Comparison of ENCODE assay signal across 1 cellular context in genomic region chr1:26020390-26020789, GRCh38.
TF ChIP-seq lines count a peak whose summit lies in the region.

No MANE protein-coding gene starts in this region.

TF ChIP-seq in SK-N-SH, 30 proteins besides CTCF, POLR2A, EP300 and RAD21:
- TF ChIP-seq YY1 (IDR thresholded peaks at IDR 0.05; ENCODE audit: low read depth): no peak
- no peak for TF ChIP-seq ELF1 (IDR thresholded peaks at IDR 0.05)
- no peak for TF ChIP-seq SMC3 (IDR thresholded peaks at IDR 0.05; ENCODE audit: low read depth, low read length)
- no peak for TF ChIP-seq IRF3 (IDR thresholded peaks at IDR 0.05; ENCODE audit: low read depth, low read length)
- no peak for TF ChIP-seq USF2 (IDR thresholded peaks at IDR 0.05; ENCODE audit: borderline replicate concordance, low read depth, low read length)
- TF ChIP-seq, protein P1, sequence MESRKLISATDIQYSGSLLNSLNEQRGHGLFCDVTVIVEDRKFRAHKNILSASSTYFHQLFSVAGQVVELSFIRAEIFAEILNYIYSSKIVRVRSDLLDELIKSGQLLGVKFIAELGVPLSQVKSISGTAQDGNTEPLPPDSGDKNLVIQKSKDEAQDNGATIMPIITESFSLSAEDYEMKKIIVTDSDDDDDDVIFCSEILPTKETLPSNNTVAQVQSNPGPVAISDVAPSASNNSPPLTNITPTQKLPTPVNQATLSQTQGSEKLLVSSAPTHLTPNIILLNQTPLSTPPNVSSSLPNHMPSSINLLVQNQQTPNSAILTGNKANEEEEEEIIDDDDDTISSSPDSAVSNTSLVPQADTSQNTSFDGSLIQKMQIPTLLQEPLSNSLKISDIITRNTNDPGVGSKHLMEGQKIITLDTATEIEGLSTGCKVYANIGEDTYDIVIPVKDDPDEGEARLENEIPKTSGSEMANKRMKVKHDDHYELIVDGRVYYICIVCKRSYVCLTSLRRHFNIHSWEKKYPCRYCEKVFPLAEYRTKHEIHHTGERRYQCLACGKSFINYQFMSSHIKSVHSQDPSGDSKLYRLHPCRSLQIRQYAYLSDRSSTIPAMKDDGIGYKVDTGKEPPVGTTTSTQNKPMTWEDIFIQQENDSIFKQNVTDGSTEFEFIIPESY (IDR thresholded peaks at IDR 0.05; ENCODE audit: borderline replicate concordance, low read depth): no peak
- no peak for TF ChIP-seq GATA2 (CRISPR knock-in tag; IDR thresholded peaks at IDR 0.05)
- TF ChIP-seq RXRA (IDR thresholded peaks at IDR 0.05; ENCODE audit: borderline replicate concordance, low read depth): no peak
- no peak for TF ChIP-seq RCOR1 (IDR thresholded peaks at IDR 0.05; ENCODE audit: low read length)
- TF ChIP-seq POLR2AphosphoS5 (IDR thresholded peaks at IDR 0.05; ENCODE audit: low read depth, low read length): no peak
- TF ChIP-seq USF1 (IDR thresholded peaks at IDR 0.05; ENCODE audit: borderline replicate concordance, low read depth): no peak
- no peak for TF ChIP-seq TEAD4 (IDR thresholded peaks at IDR 0.05; ENCODE audit: borderline replicate concordance, insufficient read depth)
- TF ChIP-seq NFIC (IDR thresholded peaks at IDR 0.05; ENCODE audit: borderline replicate concordance): no peak
- TF ChIP-seq MEF2A (IDR thresholded peaks at IDR 0.05; ENCODE audit: borderline replicate concordance, low read depth): no peak
- TF ChIP-seq EZH2phosphoT487 (IDR thresholded peaks at IDR 0.05; ENCODE audit: borderline replicate concordance, low read depth): no peak
- TF ChIP-seq SIN3A (IDR thresholded peaks at IDR 0.05; ENCODE audit: borderline replicate concordance, low read depth, low read length): no peak
- no peak for TF ChIP-seq RFX5 (IDR thresholded peaks at IDR 0.05; ENCODE audit: low read length)
- no peak for TF ChIP-seq CHD2 (IDR thresholded peaks at IDR 0.05; ENCODE audit: low read length, partially characterized antibody)
- TF ChIP-seq, protein P2, sequence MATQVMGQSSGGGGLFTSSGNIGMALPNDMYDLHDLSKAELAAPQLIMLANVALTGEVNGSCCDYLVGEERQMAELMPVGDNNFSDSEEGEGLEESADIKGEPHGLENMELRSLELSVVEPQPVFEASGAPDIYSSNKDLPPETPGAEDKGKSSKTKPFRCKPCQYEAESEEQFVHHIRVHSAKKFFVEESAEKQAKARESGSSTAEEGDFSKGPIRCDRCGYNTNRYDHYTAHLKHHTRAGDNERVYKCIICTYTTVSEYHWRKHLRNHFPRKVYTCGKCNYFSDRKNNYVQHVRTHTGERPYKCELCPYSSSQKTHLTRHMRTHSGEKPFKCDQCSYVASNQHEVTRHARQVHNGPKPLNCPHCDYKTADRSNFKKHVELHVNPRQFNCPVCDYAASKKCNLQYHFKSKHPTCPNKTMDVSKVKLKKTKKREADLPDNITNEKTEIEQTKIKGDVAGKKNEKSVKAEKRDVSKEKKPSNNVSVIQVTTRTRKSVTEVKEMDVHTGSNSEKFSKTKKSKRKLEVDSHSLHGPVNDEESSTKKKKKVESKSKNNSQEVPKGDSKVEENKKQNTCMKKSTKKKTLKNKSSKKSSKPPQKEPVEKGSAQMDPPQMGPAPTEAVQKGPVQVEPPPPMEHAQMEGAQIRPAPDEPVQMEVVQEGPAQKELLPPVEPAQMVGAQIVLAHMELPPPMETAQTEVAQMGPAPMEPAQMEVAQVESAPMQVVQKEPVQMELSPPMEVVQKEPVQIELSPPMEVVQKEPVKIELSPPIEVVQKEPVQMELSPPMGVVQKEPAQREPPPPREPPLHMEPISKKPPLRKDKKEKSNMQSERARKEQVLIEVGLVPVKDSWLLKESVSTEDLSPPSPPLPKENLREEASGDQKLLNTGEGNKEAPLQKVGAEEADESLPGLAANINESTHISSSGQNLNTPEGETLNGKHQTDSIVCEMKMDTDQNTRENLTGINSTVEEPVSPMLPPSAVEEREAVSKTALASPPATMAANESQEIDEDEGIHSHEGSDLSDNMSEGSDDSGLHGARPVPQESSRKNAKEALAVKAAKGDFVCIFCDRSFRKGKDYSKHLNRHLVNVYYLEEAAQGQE (IDR thresholded peaks at IDR 0.05; ENCODE audit: low read depth, low read length): no peak
